In genomic region chr2:121598087-121598486, GRCh38 we compare ENCODE assay signal across 26 cellular contexts. TPM values are rescaled to one million over a fixed set of nuclear protein-coding genes. Genes with fewer than 3 reads are reported as not detected.
DNase-seq lines count a peak whose midpoint lies in the region; ATAC-seq and TF ChIP-seq lines count a peak whose summit lies in the region.
"Had no signal": no experiment of that assay in that cellular context is flagged by ENCODE, and none has a peak within 500 bp of the region (broad histone marks: within the 10 kb centered on the region; RNA-seq: fewer than 3 reads in every experiment).

No MANE protein-coding gene starts in this region.

- peak overlapping the region; percentile 74 for H3K27ac ChIP-seq in skeletal muscle tissue (ENCODE audit: low read depth, low read length)
- H3K27ac ChIP-seq in trophoblast cell (ENCODE audit: low read depth, low read length) = no peak overlapping the region
- H3K27ac ChIP-seq: HL-60, parathyroid adenoma, PC-9, SJCRH30 had no signal

- no peak overlapping the region for H3K18ac ChIP-seq in trophoblast cell (ENCODE audit: low read length)

- H4K91ac ChIP-seq in trophoblast cell (ENCODE audit: low read depth, low read length) = no peak overlapping the region

- peaks cover 0 to 3% (median 0%) of the 10 kb centered on the region in 3 donors for H3K36me3 ChIP-seq in skeletal muscle tissue (ENCODE audit: control insufficient read depth in 3 of 3, insufficient read depth in 3 of 3, low read length in 3 of 3)
- H3K36me3 ChIP-seq in trophoblast cell (ENCODE audit: control insufficient read depth in 1 of 2, insufficient read depth in 2 of 2, low read length in 2 of 2) = peaks cover 0 to 5% of the 10 kb centered on the region in 2 experiments
- H3K36me3 ChIP-seq: MG63, SJCRH30 had no signal

- POLR2A ChIA-PET in WTC11 (lab: Charles Lee) = no interaction called here

- H3K9ac ChIP-seq in skeletal muscle tissue (ENCODE audit: low read depth in 1 of 3, low read length in 3 of 3) (peak overlapping the region in 1 of 3 donors; percentile 62), trophoblast cell (ENCODE audit: low read length) (no peak overlapping the region)
- H3K9ac ChIP-seq: parathyroid adenoma had no signal

- H2AFZ ChIP-seq in trophoblast cell (ENCODE audit: insufficient read depth, low read length, poor library complexity) = no peak overlapping the region
- H2AFZ ChIP-seq: parathyroid adenoma, PC-9 had no signal

- peaks cover 32 to 39% (median 38%) of the 10 kb centered on the region in 3 donors for H3K4me1 ChIP-seq in skeletal muscle tissue (ENCODE audit: control insufficient read depth in 3 of 3, insufficient read depth in 3 of 3, low read length in 3 of 3)
- no peaks in the 10 kb centered on the region for H3K4me1 ChIP-seq in trophoblast cell (ENCODE audit: control insufficient read depth in 1 of 2, insufficient read depth in 2 of 2, low read length in 2 of 2)
- H3K4me1 ChIP-seq: parathyroid adenoma had no signal

- ATAC-seq in HG02798 (IDR thresholded peaks at IDR 0.05; ENCODE audit: poor library complexity, unreplicated experiment) (peak; percentile 29), WTC11 (no peak), HG03159 (IDR thresholded peaks at IDR 0.05; ENCODE audit: unreplicated experiment) (no peak)
- ATAC-seq: natural killer cell treated with Interleukin-12 subunit alpha and Interleukin-12 subunit beta and Interleukin-15 and Interleukin-18, amount 100 ng/mL, for 72 hours; sciatic nerve had no signal

- H4K8ac ChIP-seq in trophoblast cell (ENCODE audit: low read depth, low read length) = no peak overlapping the region

- H3K4me3 ChIP-seq in skeletal muscle tissue (ENCODE audit: low read length in 3 of 3) (no peak overlapping the region), trophoblast cell (ENCODE audit: low read depth, low read length) (no peak overlapping the region)
- H3K4me3 ChIP-seq: MG63, PC-9, SJCRH30 had no signal

- no peak overlapping the region for H3K14ac ChIP-seq in trophoblast cell (ENCODE audit: low read length)

- no CpG with 5 or more reads among the region's 2 CpGs for WGBS in trophoblast cell (ENCODE audit: extremely low coverage, insufficient coverage, insufficient read length)

- no peak for TF ChIP-seq CTCF in WTC11 (IDR thresholded peaks at IDR 0.05)

- H3K9me3 Mint-ChIP-seq in activated naive CD4-positive, alpha-beta T cell treated with anti-CD3 and anti-CD28 coated beads for 36 hours = no peaks in the 10 kb centered on the region
- H3K9me3 Mint-ChIP-seq in WTC11 = no peaks in the 10 kb centered on the region
- H3K9me3 Mint-ChIP-seq: natural killer cell treated with Interleukin-12 subunit alpha and Interleukin-12 subunit beta and Interleukin-15 and Interleukin-18, amount 100 ng/mL, for 72 hours had no signal

- H2AK5ac ChIP-seq in trophoblast cell (ENCODE audit: low read length) = no peak overlapping the region

- no peaks in the 10 kb centered on the region for H3K79me2 ChIP-seq in trophoblast cell (ENCODE audit: control insufficient read depth, insufficient read depth, low read length, poor library complexity)

- no peak overlapping the region for H2BK5ac ChIP-seq in trophoblast cell (ENCODE audit: low read depth, low read length, poor library complexity)

- no peak for DNase-seq in activated naive CD4-positive, alpha-beta T cell treated with anti-CD3 and anti-CD28 coated beads for 36 hours
- no peak for DNase-seq in activated naive CD4-positive, alpha-beta T cell (lab: John Stamatoyannopoulos, UW)
- DNase-seq in WTC11 (ENCODE audit: low spot score) (no peak), trophoblast cell (no peak), NCI-H226 (no peak)
- DNase-seq: activated CD4-positive, alpha-beta T cell treated with anti-CD3 and anti-CD28 coated beads, Interleukin-2, amount 50 U/mL, for 4 hours; activated naive CD4-positive, alpha-beta T cell treated with Interleukin-2 at 50 U/mL for 16 hours; anterior cingulate cortex; effector CD8-positive, alpha-beta T cell; H7; IMR-90; kidney glomerular epithelial cell; MG63; NCI-H1436 treated with DMSO at 0.1 percent for 48 hours; NCI-H774; PC-9; SJCRH30; substantia nigra had no signal

- no peak overlapping the region for H2BK120ac ChIP-seq in trophoblast cell (ENCODE audit: insufficient read depth, low read length, poor library complexity)

- no peak overlapping the region for H2BK12ac ChIP-seq in trophoblast cell (ENCODE audit: low read length)

- intact Hi-C loops in activated naive CD4-positive, alpha-beta T cell treated with anti-CD3 and anti-CD28 coated beads for 36 hours (cut with micrococcal nuclease) = no loop called here

- no peak overlapping the region for H3K4ac ChIP-seq in trophoblast cell (ENCODE audit: low read depth, low read length)

- H3K27me3 ChIP-seq in skeletal muscle tissue (ENCODE audit: control insufficient read depth in 3 of 3, insufficient read depth in 3 of 3, low read length in 3 of 3) (no peaks in the 10 kb centered on the region), trophoblast cell (ENCODE audit: insufficient read depth, low read length) (no peaks in the 10 kb centered on the region)
- H3K27me3 ChIP-seq: MG63, SJCRH30 had no signal

- H3K27ac Mint-ChIP-seq in activated naive CD4-positive, alpha-beta T cell treated with anti-CD3 and anti-CD28 coated beads for 36 hours = peak overlapping the region; percentile 18
- 0 out of 2 replicates have a peak overlapping the region, but pooled peaks have one; percentile 58 for H3K27ac Mint-ChIP-seq in WTC11
- H3K27ac Mint-ChIP-seq: B cell had no signal

- peaks cover 14% of the 10 kb centered on the region for H3K36me3 Mint-ChIP-seq in activated naive CD4-positive, alpha-beta T cell treated with anti-CD3 and anti-CD28 coated beads for 36 hours (ENCODE audit: low read depth)
- 0 out of 2 replicates have a peak, but pooled peaks cover 2% of the 10 kb centered on the region for H3K36me3 Mint-ChIP-seq in WTC11
- H3K36me3 Mint-ChIP-seq: natural killer cell treated with Interleukin-12 subunit alpha and Interleukin-12 subunit beta and Interleukin-15 and Interleukin-18, amount 100 ng/mL, for 72 hours had no signal

- H3K23ac ChIP-seq in trophoblast cell (ENCODE audit: low read length) = no peak overlapping the region

- H3K27me3 Mint-ChIP-seq in activated naive CD4-positive, alpha-beta T cell treated with anti-CD3 and anti-CD28 coated beads for 36 hours (ENCODE audit: low read depth) = no peaks in the 10 kb centered on the region
- no peaks in the 10 kb centered on the region for H3K27me3 Mint-ChIP-seq in WTC11 (ENCODE audit: low read depth)
- H3K27me3 Mint-ChIP-seq: B cell; natural killer cell treated with Interleukin-12 subunit alpha and Interleukin-12 subunit beta and Interleukin-15 and Interleukin-18, amount 100 ng/mL, for 72 hours had no signal

- CTCF ChIA-PET in activated naive CD4-positive, alpha-beta T cell treated with anti-CD3 and anti-CD28 coated beads for 36 hours (lab: Charles Lee) = interaction anchor here (0.6 kb wide), 1 partner anchor 254 kb away, joined by 3 read pairs; no protein-coding TSS in a partner anchor
- CTCF ChIA-PET in WTC11 (lab: Charles Lee) = no interaction called here

- H3K9me3 ChIP-seq in skeletal muscle tissue (ENCODE audit: control insufficient read depth in 3 of 3, low read length in 3 of 3) (no peaks in the 10 kb centered on the region), trophoblast cell (ENCODE audit: insufficient read depth, low read depth, low read length) (no peaks in the 10 kb centered on the region)
- H3K9me3 ChIP-seq: MG63, SJCRH30 had no signal

- no peak overlapping the region for H3K4me3 Mint-ChIP-seq in activated naive CD4-positive, alpha-beta T cell treated with anti-CD3 and anti-CD28 coated beads for 36 hours
- H3K4me3 Mint-ChIP-seq in WTC11 = no peak overlapping the region
- H3K4me3 Mint-ChIP-seq: B cell; natural killer cell treated with Interleukin-12 subunit alpha and Interleukin-12 subunit beta and Interleukin-15 and Interleukin-18, amount 100 ng/mL, for 72 hours had no signal

- H3K4me1 Mint-ChIP-seq in activated naive CD4-positive, alpha-beta T cell treated with anti-CD3 and anti-CD28 coated beads for 36 hours (ENCODE audit: low read depth) = peaks cover 51% of the 10 kb centered on the region
- peaks cover 12% of the 10 kb centered on the region for H3K4me1 Mint-ChIP-seq in WTC11

- no peak overlapping the region for H3K4me2 ChIP-seq in trophoblast cell (ENCODE audit: low read length)
- H3K4me2 ChIP-seq: PC-9 had no signal

- H4K12ac ChIP-seq in trophoblast cell (ENCODE audit: low read depth, low read length) = no peak overlapping the region

- H3K79me1 ChIP-seq in trophoblast cell (ENCODE audit: low read length) = no peaks in the 10 kb centered on the region

TF ChIP-seq in WTC11, 78 proteins besides CTCF, POLR2A, EP300 and RAD21:
- TF ChIP-seq FOXP4 (CRISPR knock-in tag; IDR thresholded peaks at IDR 0.05) (no peak), TP53 (CRISPR knock-in tag; IDR thresholded peaks at IDR 0.05) (no peak), ZBTB43 (CRISPR knock-in tag; IDR thresholded peaks at IDR 0.05) (no peak), TEAD1 (CRISPR knock-in tag; IDR thresholded peaks at IDR 0.05) (no peak), NR3C1 (CRISPR knock-in tag; conservative IDR thresholded peaks at IDR 0.05; ENCODE audit: low read depth) (no peak)

RNA-seq across cellular contexts. Expression of gene CLASP1, which starts 51.2 kb away (rescaled TPM):
- 10 to 100 TPM; 47.3 to 51.5 TPM for total RNA-seq in activated naive CD4-positive, alpha-beta T cell treated with anti-CD3 and anti-CD28 coated beads for 36 hours
- 47.2 to 50.0 TPM (median 48.7 TPM) in 3 replicates for total RNA-seq in WTC11 (2021)
- 74.1 TPM for total RNA-seq in skeletal muscle tissue
- 15.0 and 15.9 TPM in 2 replicates for polyA plus RNA-seq in trophoblast cell (2013)
